In the genomic region with DNA sequence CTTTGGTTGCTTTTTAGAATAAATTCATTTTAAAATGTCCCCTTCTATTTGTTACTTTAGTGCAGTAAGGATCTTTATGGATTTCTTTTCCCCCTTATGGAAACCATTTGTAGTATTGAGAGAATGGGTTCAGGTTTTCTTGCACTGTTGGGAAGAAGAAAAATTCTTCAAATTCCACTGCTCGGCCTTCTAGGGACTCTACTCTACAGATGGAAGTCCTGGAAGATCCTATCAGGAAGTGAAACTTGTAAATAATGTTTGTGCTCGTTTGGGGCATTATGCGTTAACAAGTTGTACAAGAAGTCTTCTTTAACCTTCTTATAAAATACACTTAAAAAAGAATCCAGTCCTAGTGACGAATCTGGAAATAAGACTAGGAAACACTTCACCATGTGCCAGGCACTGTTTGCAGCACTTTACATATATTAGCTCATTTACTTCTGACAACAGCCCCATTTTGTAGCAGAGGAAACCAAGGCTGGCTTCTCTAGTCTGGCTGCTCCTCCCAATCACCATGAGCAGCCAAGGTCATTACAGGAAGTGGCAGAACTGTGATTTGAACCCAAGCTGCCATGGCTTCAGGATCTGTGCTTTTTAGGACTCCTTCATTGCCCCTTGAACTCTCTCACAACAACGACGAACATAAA, we compare ENCODE assay signal across 22 cellular contexts. TPM values are rescaled to one million over a fixed set of nuclear protein-coding genes. Genes with fewer than 3 reads are reported as not detected.
DNase-seq lines count a peak whose midpoint lies in the region; FAIRE-seq and TF ChIP-seq lines count a peak whose summit lies in the region.
"Had no signal": no experiment of that assay in that cellular context is flagged by ENCODE, and none has a peak within 500 bp of the region (broad histone marks: within the 10 kb centered on the region; RNA-seq: fewer than 3 reads in every experiment).

No MANE protein-coding gene starts in this region.

- H3K4me3 Mint-ChIP-seq in MCF 10A (ENCODE audit: unreplicated experiment) = no peak overlapping the region
- H3K4me3 Mint-ChIP-seq: activated B cell treated with CpG ODN at 0.5 μM for 24 hours; activated T-cell treated with anti-CD3 and anti-CD28 coated beads, Interleukin-2, amount 50 U/mL, for 72 hours; IgD-negative memory B cell; stimulated activated naive B cell treated with anti-CD40 and anti-IgM and Interleukin-4, amounts not matched to agents 10 μg/mL and 1 μg/mL and 100 μg/mL, for 72 hours had no signal

- TF ChIP-seq POLR2A in breast epithelium (IDR thresholded peaks at IDR 0.05) (no peak), H1 (IDR thresholded peaks at IDR 0.05; ENCODE audit: control extremely low read depth in 1 of 2, low read depth in 2 of 2, low read length in 2 of 2) (no peak), tibial nerve (IDR thresholded peaks at IDR 0.05) (no peak)

- TF ChIP-seq CTCF in breast epithelium (IDR thresholded peaks at IDR 0.05) (no peak), MCF 10A (IDR thresholded peaks at IDR 0.05; ENCODE audit: unreplicated experiment) (no peak), H1 (IDR thresholded peaks at IDR 0.05; ENCODE audit: control extremely low read depth in 1 of 3, insufficient read depth in 1 of 3, low read depth in 1 of 3, low read length in 3 of 3) (no peak), tibial nerve (IDR thresholded peaks at IDR 0.05) (no peak)

- H3K4me1 ChIP-seq in breast epithelium = peaks cover 0 to 27% of the 10 kb centered on the region in 2 donors
- H3K4me1 ChIP-seq in H1 (replicated peaks in 1 of 4; ENCODE audit: control insufficient read depth in 3 of 4, insufficient read depth in 4 of 4, low read length in 3 of 4) = peaks cover 12 to 30% (median 20%) of the 10 kb centered on the region in 4 experiments
- H3K4me1 ChIP-seq in mesendoderm (ENCODE audit: control insufficient read depth, low read depth, low read length) = peaks cover 27% of the 10 kb centered on the region
- peaks cover 0 to 75% (median 25%) of the 10 kb centered on the region in 4 donors for H3K4me1 ChIP-seq in tibial nerve
- H3K4me1 ChIP-seq: ascending aorta had no signal

- peaks cover 14% of the 10 kb centered on the region for H3K79me1 ChIP-seq in H1 (ENCODE audit: low read depth, low read length)
- peaks cover 10% of the 10 kb centered on the region for H3K79me1 ChIP-seq in mesendoderm (ENCODE audit: low read length)

- H2BK120ac ChIP-seq in H1 (replicated peaks; ENCODE audit: low read depth, low read length) (no peak overlapping the region), mesendoderm (ENCODE audit: low read depth, low read length) (no peak overlapping the region)

- H3K18ac ChIP-seq in H1 (ENCODE audit: extremely low read depth, low read length) = no peak overlapping the region
- no peak overlapping the region for H3K18ac ChIP-seq in mesendoderm (ENCODE audit: low read length)

- H3K23me2 ChIP-seq in H1 (ENCODE audit: low read depth, low read length) = no peaks in the 10 kb centered on the region

- H3K4me2 ChIP-seq in H1 (ENCODE audit: insufficient read depth in 1 of 2, low read depth in 2 of 2, low read length in 2 of 2) (peak overlapping the region in 1 of 2 experiments; percentile 35; a peak in 1 of 4 replicates), mesendoderm (ENCODE audit: low read length) (no peak overlapping the region)
- H3K4me2 ChIP-seq: BLaER1 had no signal

- H3K4me3 ChIP-seq in breast epithelium = no peak overlapping the region
- H3K4me3 ChIP-seq in H1 (ENCODE audit: extremely low read depth in 1 of 4, insufficient read depth in 2 of 4, low read depth in 3 of 4, low read length in 4 of 4) = peak overlapping the region in 1 of 4 experiments; percentile 2; a peak in 1 of 8 replicates
- no peak overlapping the region for H3K4me3 ChIP-seq in mesendoderm (ENCODE audit: low read length)
- H3K4me3 ChIP-seq in tibial nerve = no peak overlapping the region
- H3K4me3 ChIP-seq: ascending aorta, BLaER1 had no signal

- H3K79me2 ChIP-seq in H1 (ENCODE audit: control insufficient read depth in 1 of 2, insufficient read depth in 2 of 2, low read length in 2 of 2) = peaks cover 5 to 96% of the 10 kb centered on the region in 2 experiments
- H3K79me2 ChIP-seq in mesendoderm (ENCODE audit: control insufficient read depth, insufficient read depth, low read length) = peaks cover 14% of the 10 kb centered on the region

- H3K4me1 Mint-ChIP-seq in MCF 10A (ENCODE audit: insufficient read depth, unreplicated experiment) = peaks cover 6% of the 10 kb centered on the region

- H3K14ac ChIP-seq in H1 (ENCODE audit: insufficient read length) = no peak overlapping the region

- POLR2A ChIA-PET in MCF 10A (lab: Yijun Ruan, JAX) (interaction anchor here (0.6 to 1.4 kb wide), 2 partner anchors 13 to 159 kb away, joined by 4 read pairs; no protein-coding TSS in a partner anchor), H1 (lab: Charles Lee; ENCODE audit: partially characterized antibody) (interaction anchor here (1.3 to 6.8 kb wide), 3 partner anchors 10 to 22 kb away, joined by 3 to 87 read pairs (median 22); partner anchors contain the start of gene LRRC8D)

- H3K56ac ChIP-seq in H1 (replicated peaks; ENCODE audit: insufficient read length, low read depth, low read length) (no peak overlapping the region), mesendoderm (ENCODE audit: low read length) (peak overlapping the region; percentile 31)

- no peak overlapping the region for H4K91ac ChIP-seq in H1 (replicated peaks; ENCODE audit: insufficient read length, low read length)

- no peak overlapping the region for H2AFZ ChIP-seq in H1 (ENCODE audit: low read length)

- CTCF ChIA-PET in MCF 10A (lab: Yijun Ruan, JAX) = interaction anchor here (0.8 to 1.9 kb wide), 2 partner anchors 10 to 154 kb away, joined by 3 to 13 read pairs; no protein-coding TSS in a partner anchor
- CTCF ChIA-PET in H1 (lab: Charles Lee; ENCODE audit: partially characterized antibody) = interaction anchor here (1.0 to 3.8 kb wide), 4 partner anchors 8 to 156 kb away, joined by 3 to 23 read pairs (median 4); no protein-coding TSS in a partner anchor

- intact Hi-C loops in breast epithelium (cut with DNase I; ENCODE audit: low total_unique reads) (no loop called here), MCF 10A (cut with micrococcal nuclease) (no loop called here)

- H3K9me3 ChIP-seq in breast epithelium (no peaks in the 10 kb centered on the region), H1 (ENCODE audit: insufficient read depth in 2 of 2, low read depth in 1 of 2, low read length in 1 of 2) (no peaks in the 10 kb centered on the region), tibial nerve (no peaks in the 10 kb centered on the region)
- H3K9me3 ChIP-seq: ascending aorta, BLaER1 had no signal

- H3K4ac ChIP-seq in H1 (replicated peaks; ENCODE audit: insufficient read length, low read depth, low read length) (no peak overlapping the region), mesendoderm (ENCODE audit: low read depth, low read length) (no peak overlapping the region)

- DNase-seq in breast epithelium (ENCODE audit: low spot score in 2 of 2) (no peak), MCF 10A (ENCODE audit: unreplicated experiment) (no peak), H1 (ENCODE audit: low read depth in 1 of 2, low spot score in 2 of 2) (no peak), mesendoderm (peak; percentile 76), tibial nerve (ENCODE audit: low spot score in 2 of 2) (no peak), mesenteric fat pad (ENCODE audit: low spot score) (no peak), NCI-H82 treated with DMSO at 0.1 percent for 48 hours (lab: John Stamatoyannopoulos, UW; ENCODE audit: unreplicated experiment) (no peak)
- no peak for DNase-seq in activated CD8-positive, alpha-beta memory T cell treated with anti-CD3 and anti-CD28 coated beads for 24 hours
- DNase-seq: 8988T; activated B cell treated with CpG ODN at 0.5 μM for 24 hours; activated naive CD4-positive, alpha-beta T cell treated with anti-CD3 and anti-CD28 coated beads, Interleukin-2, amount 50 U/mL, for 16 hours; activated T-cell treated with anti-CD3 and anti-CD28 coated beads, Interleukin-2, amount 50 U/mL, for 72 hours; MM.1S; NCI-H1694; right cardiac atrium; stimulated activated naive B cell treated with anti-CD40 and anti-IgM and Interleukin-4, amounts not matched to agents 10 μg/mL and 1 μg/mL and 100 μg/mL, for 72 hours had no signal

- H3K27me3 ChIP-seq in breast epithelium (no peaks in the 10 kb centered on the region), H1 (replicated peaks in 1 of 4; ENCODE audit: control insufficient read depth in 3 of 4, extremely low read depth in 1 of 4, insufficient read depth in 3 of 4, low read length in 3 of 4) (no peaks in the 10 kb centered on the region), mesendoderm (ENCODE audit: insufficient read depth, low read length, poor library complexity) (no peaks in the 10 kb centered on the region), tibial nerve (no peaks in the 10 kb centered on the region)
- H3K27me3 ChIP-seq: ascending aorta, BLaER1 had no signal

- H4K20me1 ChIP-seq in H1 (replicated peaks in 1 of 2; ENCODE audit: control insufficient read depth in 1 of 2, insufficient read depth in 2 of 2, low read length in 2 of 2) = peaks cover 7 to 17% of the 10 kb centered on the region in 2 experiments

- no peaks in the 10 kb centered on the region for H3K36me3 ChIP-seq in breast epithelium
- H3K36me3 ChIP-seq in H1 (ENCODE audit: control insufficient read depth in 2 of 4, insufficient read depth in 4 of 4, low read length in 3 of 4) = peaks cover 0 to 4% (median 2%) of the 10 kb centered on the region in 4 experiments; a peak in 2 of 8 replicates
- no peaks in the 10 kb centered on the region for H3K36me3 ChIP-seq in mesendoderm (ENCODE audit: control insufficient read depth, insufficient read depth, low read length)
- no peaks in the 10 kb centered on the region for H3K36me3 ChIP-seq in tibial nerve
- H3K36me3 ChIP-seq: ascending aorta had no signal

- H3K9me3 Mint-ChIP-seq in MCF 10A (ENCODE audit: unreplicated experiment) = no peaks in the 10 kb centered on the region
- H3K9me3 Mint-ChIP-seq: activated B cell treated with CpG ODN at 0.5 μM for 24 hours; activated T-cell treated with anti-CD3 and anti-CD28 coated beads, Interleukin-2, amount 50 U/mL, for 72 hours; IgD-negative memory B cell; stimulated activated naive B cell treated with anti-CD40 and anti-IgM and Interleukin-4, amounts not matched to agents 10 μg/mL and 1 μg/mL and 100 μg/mL, for 72 hours had no signal

- peak overlapping the region; percentile 95 for H2AK5ac ChIP-seq in H1 (ENCODE audit: low read depth, low read length)
- no peak overlapping the region for H2AK5ac ChIP-seq in mesendoderm (ENCODE audit: low read length)

- no peak for TF ChIP-seq EP300 in H1 (IDR thresholded peaks at IDR 0.05; ENCODE audit: borderline replicate concordance in 1 of 2, low read depth in 2 of 2, low read length in 2 of 2)
- TF ChIP-seq EP300 in tibial nerve (IDR thresholded peaks at IDR 0.05) = no peak

- no peak overlapping the region for H3K27ac Mint-ChIP-seq in MCF 10A (ENCODE audit: low read depth, unreplicated experiment)
- H3K27ac Mint-ChIP-seq: activated T-cell treated with anti-CD3 and anti-CD28 coated beads, Interleukin-2, amount 50 U/mL, for 72 hours; stimulated activated naive B cell treated with anti-CD40 and anti-IgM and Interleukin-4, amounts not matched to agents 10 μg/mL and 1 μg/mL and 100 μg/mL, for 72 hours had no signal

- H2BK5ac ChIP-seq in H1 (ENCODE audit: low read depth, low read length) (0 out of 2 replicates have a peak overlapping the region, but pooled peaks have one; percentile 46), mesendoderm (ENCODE audit: low read length) (no peak overlapping the region)

- no peaks in the 10 kb centered on the region for H3K27me3 Mint-ChIP-seq in MCF 10A (ENCODE audit: insufficient read depth, unreplicated experiment)
- H3K27me3 Mint-ChIP-seq: activated B cell treated with CpG ODN at 0.5 μM for 24 hours; IgD-negative memory B cell; stimulated activated naive B cell treated with anti-CD40 and anti-IgM and Interleukin-4, amounts not matched to agents 10 μg/mL and 1 μg/mL and 100 μg/mL, for 72 hours had no signal

- H2BK15ac ChIP-seq in H1 (ENCODE audit: low read length) (no peak overlapping the region), mesendoderm (replicated peaks; ENCODE audit: low read depth) (no peak overlapping the region)

- no TSS peak for BruUV-seq in MCF 10A (replicated peaks; lab: Mats Ljungman, UMichigan)

- H4K8ac ChIP-seq in H1 (ENCODE audit: extremely low read depth, insufficient read depth, low read length) (no peak overlapping the region), mesendoderm (ENCODE audit: low read depth, low read length) (no peak overlapping the region)

- H3K36me3 Mint-ChIP-seq in MCF 10A (ENCODE audit: insufficient read depth, unreplicated experiment) = peaks cover 7% of the 10 kb centered on the region

- FAIRE-seq in H1 (lab: Jason Lieb, UNC) = no peak
- FAIRE-seq: GM19239, H54, keratinocyte had no signal

- H3K27ac ChIP-seq in breast epithelium = peak overlapping the region; percentile 62 to 84
- H3K27ac ChIP-seq in H1 (ENCODE audit: low read depth, low read length) = no peak overlapping the region
- H3K27ac ChIP-seq in mesendoderm (ENCODE audit: low read depth, low read length) = no peak overlapping the region
- peak overlapping the region; percentile 47 to 85 (median 67) for H3K27ac ChIP-seq in tibial nerve
- H3K27ac ChIP-seq: ascending aorta, BLaER1 had no signal

- H2BK20ac ChIP-seq in H1 (ENCODE audit: low read length) = peak overlapping the region; percentile 9; the same call in 1 of the 2 replicates

- H3K9ac ChIP-seq in H1 (replicated peaks in 1 of 4; ENCODE audit: extremely low read depth in 1 of 4, low read depth in 3 of 4, low read length in 3 of 4) (no peak overlapping the region; a peak in 1 of 7 replicates), mesendoderm (ENCODE audit: low read length) (no peak overlapping the region)
- H3K9ac ChIP-seq: BLaER1 had no signal

- 68% methylated on average over 6 of the region's 6 CpGs; no CpG with 5 or more reads in 1 of the 2 experiments for WGBS in H1 (ENCODE audit: extremely low coverage in 1 of 2, insufficient coverage in 1 of 2, insufficient read length in 1 of 2, insufficient replicate concordance in 2 of 2, low coverage in 1 of 2, low lambda C conversion rate in 2 of 2, missing lambda C conversion rate in 1 of 2), 2 experiments
- no CpG with 5 or more reads among the region's 6 CpGs for WGBS in mesendoderm (ENCODE audit: extremely low coverage, insufficient coverage, low lambda C conversion rate)
- 38 to 39% methylated on average over 6 of the region's 6 CpGs for WGBS in tibial nerve, 2 donors

- H4K5ac ChIP-seq in H1 (ENCODE audit: insufficient read length, low read depth, low read length) (no peak overlapping the region), mesendoderm (ENCODE audit: low read length) (no peak overlapping the region)

- TF ChIP-seq RAD21 in H1 (IDR thresholded peaks at IDR 0.05 in 1 of 2, conservative IDR thresholded peaks at IDR 0.05 in 1 of 2; ENCODE audit: low read depth in 2 of 2, low read length in 2 of 2) = no peak

- H3K23ac ChIP-seq in H1 (ENCODE audit: insufficient read length) = no peak overlapping the region
- H3K23ac ChIP-seq in mesendoderm (ENCODE audit: low read length) = no peak overlapping the region

- H2BK12ac ChIP-seq in H1 (ENCODE audit: low read depth, low read length) = peak overlapping the region; percentile 97; the same call in 1 of the 2 replicates

RNA-seq across cellular contexts. Expression of gene LRRC8D, which starts 11.8 kb away (rescaled TPM):
- total RNA-seq in breast epithelium (10 to 100 TPM in 2 of 3 donors, 1 to 10 TPM in 1; 9.2 to 22.8 (median 11.7) TPM), MCF 10A (2022) (42.0 and 43.7 TPM in 2 replicates), tibial nerve (10 to 100 TPM; 11.1 to 19.0 (median 15.3) TPM), mesenteric fat pad (8.6 TPM)
- total RNA-seq in H1 (2021; fragmentation: NEBNext Ultra II Directional; extraction: Animal tissue kit (Norgen Biotek cat#: 25700)) = 58.5 and 58.9 TPM in 2 replicates
- 42.0 and 49.1 TPM in 2 replicates for polyA plus RNA-seq in H1 (2011; rRNA removed)
- 48.4 TPM for polyA plus RNA-seq in H1 (2011; cell fraction: cytosol; rRNA removed)
- 45.7 TPM for polyA plus RNA-seq in H1 (2011; cell fraction: nucleus; rRNA removed)
- polyA plus RNA-seq in H1 (2012, experiment 1 of 2) = 29.8 to 37.9 TPM (median 34.2 TPM) in 4 replicates
- 3.1 TPM for polyA plus RNA-seq in H1 (2012, experiment 2 of 2)
- 44.7 TPM for polyA plus RNA-seq in H1 (2013, experiment 1 of 2)
- 50.3 TPM for polyA plus RNA-seq in H1 (2013, experiment 2 of 2)
- polyA minus RNA-seq in H1 (2011; rRNA and poly(A)+ RNA removed) = 90.4 and 90.6 TPM in 2 replicates
- polyA minus RNA-seq in H1 (2011; cell fraction: cytosol; rRNA and poly(A)+ RNA removed) = 49.9 TPM
- 53.5 TPM for polyA minus RNA-seq in H1 (2011; cell fraction: nucleus; rRNA and poly(A)+ RNA removed)
- polyA plus RNA-seq in mesendoderm (2013, experiment 1 of 2) = 30.1 TPM
- 30.3 TPM for polyA plus RNA-seq in mesendoderm (2013, experiment 2 of 2)

Comparison
In these comparisons a context has a peak if more than half of its experiments do, and no peak if none do; other contexts are left out.
1. H3K27ac ChIP-seq: peak in breast epithelium (2 of 2) and tibial nerve (4 of 4); none in H1 (single experiment) and mesendoderm (single experiment).